27 cellular contexts compared by ENCODE assay signal in genomic region chr4:37540486-37540885, GRCh38.
DNase-seq lines count a peak whose midpoint lies in the region; ATAC-seq, FAIRE-seq and TF ChIP-seq lines count a peak whose summit lies in the region.
"Had no signal": no experiment of that assay in that cellular context is flagged by ENCODE, and none has a peak within 500 bp of the region (broad histone marks: within the 10 kb centered on the region; RNA-seq: fewer than 3 reads in every experiment).

No MANE protein-coding gene starts in this region.

- H3K4me2 ChIP-seq in H1 (ENCODE audit: insufficient read depth in 1 of 2, low read depth in 2 of 2, low read length in 2 of 2) (peak overlapping the region; percentile 12 to 45; a peak in 2 of 4 replicates), OCI-LY7 (ENCODE audit: low read length) (no peak overlapping the region)
- H3K4me2 ChIP-seq: smooth muscle cell had no signal

- peaks cover 5 to 19% (median 9%) of the 10 kb centered on the region in 4 experiments; a peak in 6 of 7 replicates for H3K4me1 ChIP-seq in H1 (replicated peaks in 1 of 4; ENCODE audit: control insufficient read depth in 3 of 4, insufficient read depth in 4 of 4, low read length in 3 of 4)
- H3K4me1 ChIP-seq in transverse colon = no peaks in the 10 kb centered on the region
- no peaks in the 10 kb centered on the region for H3K4me1 ChIP-seq in OCI-LY7 (ENCODE audit: insufficient read depth, low read length, poor library complexity, severe bottlenecking)
- H3K4me1 ChIP-seq: psoas muscle, tibial artery had no signal

- no peak overlapping the region for H2AK5ac ChIP-seq in H1 (ENCODE audit: low read depth, low read length)

- H4K5ac ChIP-seq in H1 (ENCODE audit: insufficient read length, low read depth, low read length) = no peak overlapping the region

- no peak for TF ChIP-seq RAD21 in H1 (IDR thresholded peaks at IDR 0.05 in 1 of 2, conservative IDR thresholded peaks at IDR 0.05 in 1 of 2; ENCODE audit: low read depth in 2 of 2, low read length in 2 of 2)

- no TSS peak for BruUV-seq in OCI-LY7 (replicated peaks; lab: Mats Ljungman, UMichigan)

- POLR2A ChIA-PET in H1 (lab: Charles Lee; ENCODE audit: partially characterized antibody) = interaction anchor here (0.6 kb wide), 1 partner anchor 361 kb away, joined by 3 read pairs; no protein-coding TSS in a partner anchor
- POLR2A ChIA-PET in OCI-LY7 (lab: Charles Lee) = no interaction called here

- WGBS in H1 (ENCODE audit: extremely low coverage in 1 of 2, insufficient coverage in 1 of 2, insufficient read length in 1 of 2, insufficient replicate concordance in 2 of 2, low coverage in 1 of 2, low lambda C conversion rate in 2 of 2, missing lambda C conversion rate in 1 of 2), 2 experiments = 9% methylated on average over 2 of the region's 2 CpGs; no CpG with 5 or more reads in 1 of the 2 experiments
- WGBS in transverse colon (ENCODE audit: low coverage in 1 of 2), 2 donors = 39 to 51% methylated on average over 2 of the region's 2 CpGs

- H3K9me2 ChIP-seq in OCI-LY7 (ENCODE audit: insufficient read depth, low read length) = no peaks in the 10 kb centered on the region

- H3K4ac ChIP-seq in H1 (replicated peaks; ENCODE audit: insufficient read length, low read depth, low read length) = no peak overlapping the region

- peak; percentile 78 for FAIRE-seq in H1 (lab: Jason Lieb, UNC)
- FAIRE-seq: keratinocyte had no signal

- H3K27ac ChIP-seq in H1 (ENCODE audit: low read depth, low read length) = no peak overlapping the region
- H3K27ac ChIP-seq in transverse colon = no peak overlapping the region
- H3K27ac ChIP-seq in OCI-LY7 (ENCODE audit: low read depth, low read length, poor library complexity, severe bottlenecking) = no peak overlapping the region
- H3K27ac ChIP-seq: 22Rv1, psoas muscle, RWPE1, tibial artery had no signal

- intact Hi-C loops in transverse colon (cut with DNase I; ENCODE audit: low total_unique reads) = no loop called here
- intact Hi-C loops in OCI-LY7 (cut with micrococcal nuclease; ENCODE audit: unreplicated experiment) = no loop called here

- no peaks in the 10 kb centered on the region for H3K36me3 ChIP-seq in H1 (ENCODE audit: control insufficient read depth in 2 of 4, insufficient read depth in 4 of 4, low read length in 3 of 4)
- H3K36me3 ChIP-seq in transverse colon = no peaks in the 10 kb centered on the region
- no peaks in the 10 kb centered on the region for H3K36me3 ChIP-seq in OCI-LY7 (ENCODE audit: insufficient read depth, low read length)
- H3K36me3 ChIP-seq: tibial artery had no signal

- no peaks in the 10 kb centered on the region for H3K79me2 ChIP-seq in H1 (ENCODE audit: control insufficient read depth in 1 of 2, insufficient read depth in 2 of 2, low read length in 2 of 2)
- H3K79me2 ChIP-seq in OCI-LY7 (ENCODE audit: insufficient read depth, low read depth, low read length) = no peaks in the 10 kb centered on the region

- no peak overlapping the region for H3K18ac ChIP-seq in H1 (ENCODE audit: extremely low read depth, low read length)

- H3K23ac ChIP-seq in H1 (ENCODE audit: insufficient read length) = no peak overlapping the region

- no peak overlapping the region for H2BK20ac ChIP-seq in H1 (ENCODE audit: low read length)

- H3K27me3 ChIP-seq in H1 (replicated peaks in 1 of 4; ENCODE audit: control insufficient read depth in 3 of 4, extremely low read depth in 1 of 4, insufficient read depth in 3 of 4, low read length in 3 of 4) (0 out of 7 replicates have a peak, but pooled peaks cover 0 to 2% (median 0%) of the 10 kb centered on the region in 4 experiments), transverse colon (no peaks in the 10 kb centered on the region)
- H3K27me3 ChIP-seq: tibial artery had no signal

- H4K91ac ChIP-seq in H1 (replicated peaks; ENCODE audit: insufficient read length, low read length) = no peak overlapping the region

- TF ChIP-seq EP300 in H1 (IDR thresholded peaks at IDR 0.05; ENCODE audit: borderline replicate concordance in 1 of 2, low read depth in 2 of 2, low read length in 2 of 2) (peak in 1 of 2 experiments; percentile 56; a peak in 1 of 3 replicates), transverse colon (IDR thresholded peaks at IDR 0.05; ENCODE audit: low read depth) (no peak)

- H3K9me3 ChIP-seq in H1 (ENCODE audit: insufficient read depth in 2 of 2, low read depth in 1 of 2, low read length in 1 of 2) (no peaks in the 10 kb centered on the region), transverse colon (peaks cover 0 to 4% of the 10 kb centered on the region in 2 donors), OCI-LY7 (ENCODE audit: low read length) (no peaks in the 10 kb centered on the region)
- H3K9me3 ChIP-seq: psoas muscle, tibial artery had no signal

- H2BK120ac ChIP-seq in H1 (replicated peaks; ENCODE audit: low read depth, low read length) = no peak overlapping the region

- H3K14ac ChIP-seq in H1 (ENCODE audit: insufficient read length) = no peak overlapping the region

- ATAC-seq in SK-N-SH treated with all-trans-retinoic acid at 6 μM for 48 hours = no peak
- ATAC-seq: HCT116, psoas muscle had no signal

- DNase-seq in NCI-H526 (lab: John Stamatoyannopoulos, UW) = peak; percentile 12 to 22
- no peak for DNase-seq in NCI-H526 treated with DMSO at 0.1 percent for 48 hours (lab: John Stamatoyannopoulos, UW)
- DNase-seq in H1 (ENCODE audit: low read depth in 1 of 2, low spot score in 2 of 2) = no peak
- DNase-seq in kidney tubule cell (ENCODE audit: low spot score) = peak; percentile 56
- DNase-seq in transverse colon = no peak
- DNase-seq in OCI-LY7 (ENCODE audit: low spot score) = no peak
- no peak for DNase-seq in NCI-H1092 (lab: John Stamatoyannopoulos, UW)
- DNase-seq: activated CD4-positive, alpha-beta T cell treated with anti-CD3 and anti-CD28 coated beads for 1 hour; activated naive CD4-positive, alpha-beta T cell treated with anti-CD3 and anti-CD28 coated beads for 36 hours; activated T-cell treated with anti-CD3 and anti-CD28 coated beads, Interleukin-2, amount 50 U/mL, for 48 hours; COR-L47; effector memory CD4-positive, alpha-beta T cell; head of caudate nucleus; naive B cell; NCI-H1105; NCI-H2081 treated with DMSO at 0.1 percent for 48 hours; NK-92 treated with Interleukin-12 subunit alpha and Interleukin-12 subunit beta, amount 100 ng/mL, for 24 hours; psoas muscle; stimulated activated CD4-positive, alpha-beta T cell treated with anti-CD3 and anti-CD28 coated beads, Interleukin-2, amount 100 ng/mL, for 48 hours; SW 1271; tibial artery had no signal

- H3K56ac ChIP-seq in H1 (replicated peaks; ENCODE audit: insufficient read length, low read depth, low read length) = no peak overlapping the region

- no peaks in the 10 kb centered on the region for H3K79me1 ChIP-seq in H1 (ENCODE audit: low read depth, low read length)

- no peak for TF ChIP-seq POLR2A in H1 (IDR thresholded peaks at IDR 0.05; ENCODE audit: control extremely low read depth in 1 of 2, low read depth in 2 of 2, low read length in 2 of 2)
- TF ChIP-seq POLR2A in transverse colon (IDR thresholded peaks at IDR 0.05) = no peak

- H2BK5ac ChIP-seq in H1 (ENCODE audit: low read depth, low read length) = no peak overlapping the region

- peaks cover 2% of the 10 kb centered on the region; the same call in 1 of the 2 replicates for H3K23me2 ChIP-seq in H1 (ENCODE audit: low read depth, low read length)

- H4K20me1 ChIP-seq in H1 (replicated peaks in 1 of 2; ENCODE audit: control insufficient read depth in 1 of 2, insufficient read depth in 2 of 2, low read length in 2 of 2) = no peaks in the 10 kb centered on the region
- no peaks in the 10 kb centered on the region for H4K20me1 ChIP-seq in OCI-LY7 (ENCODE audit: insufficient read depth, low read length)

- TF ChIP-seq CTCF in H1 (IDR thresholded peaks at IDR 0.05; ENCODE audit: control extremely low read depth in 1 of 3, insufficient read depth in 1 of 3, low read depth in 1 of 3, low read length in 3 of 3) (no peak), transverse colon (IDR thresholded peaks at IDR 0.05) (no peak), OCI-LY7 (conservative IDR thresholded peaks at IDR 0.05; ENCODE audit: low read length) (no peak)

- no peak overlapping the region for H3K9ac ChIP-seq in H1 (replicated peaks in 1 of 4; ENCODE audit: extremely low read depth in 1 of 4, low read depth in 3 of 4, low read length in 3 of 4)

- CTCF ChIA-PET in H1 (lab: Charles Lee; ENCODE audit: partially characterized antibody) = interaction anchor here (1.5 kb wide), 1 partner anchor 8 kb away, joined by 3 read pairs; no protein-coding TSS in a partner anchor
- CTCF ChIA-PET in OCI-LY7 (lab: Charles Lee; ENCODE audit: unreplicated experiment) = no interaction called here

- H2AFZ ChIP-seq in H1 (ENCODE audit: low read length) (no peak overlapping the region), OCI-LY7 (ENCODE audit: low read length) (no peak overlapping the region)

- no peak overlapping the region for H2BK15ac ChIP-seq in H1 (ENCODE audit: low read length)

- H2BK12ac ChIP-seq in H1 (ENCODE audit: low read depth, low read length) = no peak overlapping the region

- in situ Hi-C loops in transverse colon (cut with MboI; ENCODE audit: low pct_ligation_motif_present in 1 of 4, low pct_unique_long_range_greater_than_20kb in 1 of 4, low sequenced_read_pairs in 3 of 4) = no loop called here

- H4K8ac ChIP-seq in H1 (ENCODE audit: extremely low read depth, insufficient read depth, low read length) = no peak overlapping the region

- H3K4me3 ChIP-seq in H1 (ENCODE audit: extremely low read depth in 1 of 4, insufficient read depth in 2 of 4, low read depth in 3 of 4, low read length in 4 of 4) (peak overlapping the region in 1 of 4 experiments; percentile 20; a peak in 2 of 8 replicates), transverse colon (no peak overlapping the region), OCI-LY7 (ENCODE audit: low read depth, low read length, poor library complexity, severe bottlenecking) (no peak overlapping the region)
- H3K4me3 ChIP-seq: psoas muscle, smooth muscle cell, tibial artery had no signal

TF ChIP-seq in H1, 55 proteins besides CTCF, POLR2A, EP300 and RAD21 (continues in another document):
- TF ChIP-seq CEBPB (IDR thresholded peaks at IDR 0.05; ENCODE audit: low read depth, low read length) (0 out of 2 replicates have a peak, but pooled peaks have one; percentile 24), TCF12 (IDR thresholded peaks at IDR 0.05; ENCODE audit: low read depth, low read length) (0 out of 2 replicates have a peak, but pooled peaks have one; percentile 16), FOSL1 (IDR thresholded peaks at IDR 0.05; ENCODE audit: insufficient read depth, low read depth, low read length) (no peak), HDAC2 (IDR thresholded peaks at IDR 0.05; ENCODE audit: borderline replicate concordance in 1 of 2, low read depth in 2 of 2, low read length in 2 of 2) (peak in 1 of 2 experiments; percentile 83; a peak in 1 of 4 replicates)

Comparison
In these comparisons a context has a peak if more than half of its experiments do, and no peak if none do; other contexts are left out.
1. DNase-seq: peak in NCI-H526 (2 of 2) and kidney tubule cell (single experiment); none in NCI-H526 treated with DMSO at 0.1 percent for 48 hours (single experiment), H1 (0 of 2), transverse colon (single experiment), OCI-LY7 (single experiment) and NCI-H1092 (single experiment).